Comparison of ENCODE assay signal across 16 cellular contexts in the genomic region with DNA sequence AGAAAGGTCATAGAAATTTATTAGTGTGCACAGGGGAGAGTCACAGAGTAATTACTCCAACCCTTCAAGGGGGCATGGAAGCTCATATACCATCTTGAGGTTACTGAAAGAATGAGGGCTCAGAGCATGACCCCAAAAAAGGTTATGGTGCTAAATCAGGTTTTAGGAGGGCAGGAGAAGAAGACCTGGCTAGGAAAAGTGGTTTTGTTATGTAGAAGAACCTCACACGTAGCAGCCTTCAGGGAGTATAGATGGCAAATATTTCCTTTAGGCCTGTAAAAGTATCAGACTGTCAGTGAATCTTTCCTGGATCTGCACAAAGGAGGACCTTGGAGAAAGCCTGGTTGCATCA.
A peak's percentile ranks its signal among the peaks of the same experiment; 100 is the strongest.
DNase-seq lines count a peak whose midpoint lies in the region; ATAC-seq and TF ChIP-seq lines count a peak whose summit lies in the region.
"Had no signal": no experiment of that assay in that cellular context is flagged by ENCODE, and none has a peak within 500 bp of the region (broad histone marks: within the 10 kb centered on the region; RNA-seq: fewer than 3 reads in every experiment).

No MANE protein-coding gene starts in this region.

- H3K4me1 Mint-ChIP-seq in Caco-2 (ENCODE audit: low read depth, unreplicated experiment) = peaks cover 31% of the 10 kb centered on the region
- peaks cover 53% of the 10 kb centered on the region for H3K4me1 Mint-ChIP-seq in progenitor cell of endocrine pancreas (ENCODE audit: low read depth)
- H3K4me1 Mint-ChIP-seq: activated CD4-positive, alpha-beta T cell treated with anti-CD3 and anti-CD28 coated beads, Interleukin-2, amount 10 ng/mL, durations not matched to agents 24 days and 14 days; activated naive CD4-positive, alpha-beta T cell treated with anti-CD3 and anti-CD28 coated beads, Interleukin-2, amount 50 U/mL, for 24 hours; B cell; stimulated activated naive CD8-positive, alpha-beta T cell treated with anti-CD3 and anti-CD28 coated beads, Interleukin-15, amount 100 ng/mL, for 72 hours had no signal

- peak overlapping the region; percentile 99 for H3K27ac ChIP-seq in PC-9
- H3K27ac ChIP-seq: cardiac muscle cell had no signal

- H3K4me2 ChIP-seq in PC-9 = peak overlapping the region; percentile 69

- no peak overlapping the region for H2AFZ ChIP-seq in PC-9

- TF ChIP-seq CTCF in Caco-2 (IDR thresholded peaks at IDR 0.05; ENCODE audit: insufficient read depth in 1 of 2, low read depth in 1 of 2, low read length in 1 of 2, severe bottlenecking in 1 of 2, unreplicated experiment in 1 of 2) = no peak
- no peak for TF ChIP-seq CTCF in PC-9 (conservative IDR thresholded peaks at IDR 0.05)
- TF ChIP-seq CTCF in fibroblast of the aortic adventitia (IDR thresholded peaks at IDR 0.05; ENCODE audit: insufficient read depth, low read length) = no peak
- TF ChIP-seq CTCF in progenitor cell of endocrine pancreas (IDR thresholded peaks at IDR 0.05; ENCODE audit: unreplicated experiment) = no peak

- H3K27me3 ChIP-seq in Caco-2 (replicated peaks; ENCODE audit: control insufficient read depth, insufficient read depth, low read length) = no peaks in the 10 kb centered on the region
- no peaks in the 10 kb centered on the region for H3K27me3 ChIP-seq in PC-9 (ENCODE audit: insufficient read depth, low read depth)
- H3K27me3 ChIP-seq: cardiac muscle cell had no signal

- no peaks in the 10 kb centered on the region for H3K79me2 ChIP-seq in PC-9 (ENCODE audit: low read depth)

- H4K20me1 ChIP-seq in PC-9 (ENCODE audit: insufficient read depth) = no peaks in the 10 kb centered on the region

- peaks cover 46% of the 10 kb centered on the region for H3F3A ChIP-seq in PC-9 (ENCODE audit: insufficient read depth, low read depth)

- POLR2A ChIA-PET in Caco-2 (lab: Charles Lee) = no interaction called here
- POLR2A ChIA-PET in PC-9 (lab: Charles Lee; ENCODE audit: unreplicated experiment) = interaction anchor here (0.6 kb wide), 1 partner anchor 522 kb away, joined by 3 read pairs; no protein-coding TSS in a partner anchor

- peak overlapping the region; percentile 34 for H3K27ac Mint-ChIP-seq in Caco-2 (ENCODE audit: unreplicated experiment)
- H3K27ac Mint-ChIP-seq in progenitor cell of endocrine pancreas = peak overlapping the region; percentile 87
- H3K27ac Mint-ChIP-seq: activated CD4-positive, alpha-beta T cell treated with anti-CD3 and anti-CD28 coated beads, Interleukin-2, amount 10 ng/mL, durations not matched to agents 24 days and 14 days; activated naive CD4-positive, alpha-beta T cell treated with anti-CD3 and anti-CD28 coated beads, Interleukin-2, amount 50 U/mL, for 24 hours; B cell; stimulated activated naive CD8-positive, alpha-beta T cell treated with anti-CD3 and anti-CD28 coated beads, Interleukin-15, amount 100 ng/mL, for 72 hours had no signal

- BruUV-seq in Caco-2 (replicated peaks; lab: Mats Ljungman, UMichigan) = no TSS peak
- BruUV-seq in PC-9 (replicated peaks; lab: Mats Ljungman, UMichigan) = no TSS peak

- intact Hi-C loops in Caco-2 (cut with micrococcal nuclease; ENCODE audit: unreplicated experiment) (loop anchor here (2.0 kb wide), 1 partner anchor 24 kb away; no protein-coding TSS in a partner anchor), PC-9 (cut with micrococcal nuclease; ENCODE audit: unreplicated experiment) (no loop called here)

- no peak overlapping the region for H3K4me3 ChIP-seq in Caco-2 (ENCODE audit: low read depth, low read length)
- no peak overlapping the region; the same call in 1 of the 2 replicates for H3K4me3 ChIP-seq in PC-9
- no peak overlapping the region for H3K4me3 ChIP-seq in fibroblast of the aortic adventitia (ENCODE audit: low read depth, low read length)
- H3K4me3 ChIP-seq: cardiac muscle cell had no signal

- ATAC-seq in GM18498 (IDR thresholded peaks at IDR 0.05; ENCODE audit: unreplicated experiment) (no peak), GM21576 (IDR thresholded peaks at IDR 0.05; ENCODE audit: unreplicated experiment) (no peak), HG03342 (IDR thresholded peaks at IDR 0.05; ENCODE audit: unreplicated experiment) (no peak)
- ATAC-seq: stimulated activated naive CD8-positive, alpha-beta T cell treated with anti-CD3 and anti-CD28 coated beads, Interleukin-15, amount 100 ng/mL, for 72 hours had no signal

- no peaks in the 10 kb centered on the region for H3K9me2 ChIP-seq in PC-9 (ENCODE audit: insufficient read depth)

- H3K9me3 Mint-ChIP-seq in Caco-2 (ENCODE audit: unreplicated experiment) = peaks cover 27% of the 10 kb centered on the region
- peaks cover 16% of the 10 kb centered on the region for H3K9me3 Mint-ChIP-seq in progenitor cell of endocrine pancreas (ENCODE audit: low read depth)
- H3K9me3 Mint-ChIP-seq: activated CD4-positive, alpha-beta T cell treated with anti-CD3 and anti-CD28 coated beads, Interleukin-2, amount 10 ng/mL, durations not matched to agents 24 days and 14 days had no signal

- H3K27me3 Mint-ChIP-seq in Caco-2 (ENCODE audit: insufficient read depth, unreplicated experiment) (no peaks in the 10 kb centered on the region), progenitor cell of endocrine pancreas (no peaks in the 10 kb centered on the region)
- H3K27me3 Mint-ChIP-seq: B cell had no signal

- CTCF ChIA-PET in Caco-2 (lab: Charles Lee) = no interaction called here
- CTCF ChIA-PET in PC-9 (lab: Charles Lee) = no interaction called here

- no peaks in the 10 kb centered on the region for H3K36me3 ChIP-seq in Caco-2 (ENCODE audit: control insufficient read depth, insufficient read depth, low read length)
- no peaks in the 10 kb centered on the region for H3K36me3 ChIP-seq in PC-9 (ENCODE audit: low read depth)
- H3K36me3 ChIP-seq: cardiac muscle cell had no signal

- no peak for DNase-seq in Caco-2
- no peak for DNase-seq in PC-9
- DNase-seq in fibroblast of the aortic adventitia (ENCODE audit: low read depth) = peak; percentile 30
- no peak for DNase-seq in progenitor cell of endocrine pancreas (ENCODE audit: low spot score, unreplicated experiment)
- DNase-seq in dedifferentiated amniotic fluid mesenchymal stem cell (ENCODE audit: extremely low spot score) = no peak
- DNase-seq: activated CD4-positive, alpha-beta T cell treated with anti-CD3 and anti-CD28 coated beads, Interleukin-2, amount 10 ng/mL, durations not matched to agents 24 days and 14 days; glutamatergic neuron; NCI-H1436 treated with DMSO at 0.1 percent for 48 hours; stimulated activated CD4-positive, alpha-beta T cell treated with anti-CD3 and anti-CD28 coated beads, Interleukin-15, amount 100 ng/mL, for 24 hours; stimulated activated naive CD8-positive, alpha-beta T cell treated with anti-CD3 and anti-CD28 coated beads, Interleukin-15, amount 100 ng/mL, for 72 hours had no signal

- H3K9me3 ChIP-seq in Caco-2 (0 out of 2 replicates have a peak, but pooled peaks cover 3% of the 10 kb centered on the region), PC-9 (ENCODE audit: insufficient read depth, low read depth) (no peaks in the 10 kb centered on the region)

- H3K4me1 ChIP-seq in Caco-2 (peaks cover 14% of the 10 kb centered on the region), PC-9 (replicated peaks; ENCODE audit: insufficient read depth) (peaks cover 54% of the 10 kb centered on the region)

- H3K4me3 Mint-ChIP-seq in Caco-2 (ENCODE audit: unreplicated experiment) = no peak overlapping the region
- no peak overlapping the region for H3K4me3 Mint-ChIP-seq in progenitor cell of endocrine pancreas (ENCODE audit: low read depth)
- H3K4me3 Mint-ChIP-seq: activated CD4-positive, alpha-beta T cell treated with anti-CD3 and anti-CD28 coated beads, Interleukin-2, amount 10 ng/mL, durations not matched to agents 24 days and 14 days; activated naive CD4-positive, alpha-beta T cell treated with anti-CD3 and anti-CD28 coated beads, Interleukin-2, amount 50 U/mL, for 24 hours; B cell; stimulated activated naive CD8-positive, alpha-beta T cell treated with anti-CD3 and anti-CD28 coated beads, Interleukin-15, amount 100 ng/mL, for 72 hours had no signal

- H3K36me3 Mint-ChIP-seq in Caco-2 (ENCODE audit: insufficient read depth, unreplicated experiment) = no peaks in the 10 kb centered on the region
- peaks cover 7% of the 10 kb centered on the region for H3K36me3 Mint-ChIP-seq in progenitor cell of endocrine pancreas (ENCODE audit: insufficient read depth)
- H3K36me3 Mint-ChIP-seq: activated naive CD4-positive, alpha-beta T cell treated with anti-CD3 and anti-CD28 coated beads, Interleukin-2, amount 50 U/mL, for 24 hours had no signal
